13 cellular contexts compared by ENCODE assay signal in genomic region chr1:179017383-179018326, GRCh38. TPM values are rescaled to one million over a fixed set of nuclear protein-coding genes. Genes with fewer than 3 reads are reported as not detected.
DNase-seq lines count a peak whose midpoint lies in the region; ATAC-seq and TF ChIP-seq lines count a peak whose summit lies in the region.
"Had no signal": no experiment of that assay in that cellular context is flagged by ENCODE, and none has a peak within 500 bp of the region (broad histone marks: within the 10 kb centered on the region; RNA-seq: fewer than 3 reads in every experiment).

No MANE protein-coding gene starts in this region.

- ATAC-seq in GM18519 (IDR thresholded peaks at IDR 0.05; ENCODE audit: low FRiP score, unreplicated experiment) (no peak), HG02763 (IDR thresholded peaks at IDR 0.05; ENCODE audit: unreplicated experiment) (no peak)
- ATAC-seq: stimulated activated naive B cell treated with anti-CD40 and anti-IgM and Interleukin-4, amounts not matched to agents 10 μg/mL and 1 μg/mL and 100 μg/mL, for 72 hours had no signal

- H3K27me3 ChIP-seq in colonic mucosa (no peaks in the 10 kb centered on the region), mucosa of stomach (ENCODE audit: control insufficient read depth, insufficient read depth, low read length) (no peaks in the 10 kb centered on the region)
- H3K27me3 ChIP-seq: BE2C, spleen had no signal

- H3K9me3 ChIP-seq in colonic mucosa (no peaks in the 10 kb centered on the region), mucosa of stomach (ENCODE audit: control insufficient read depth, low read length) (no peaks in the 10 kb centered on the region)
- H3K9me3 ChIP-seq: BE2C, spleen had no signal

- peak; percentile 39 for DNase-seq in AG08396 (ENCODE audit: low spot score)
- peak; percentile 37 to 85 for DNase-seq in NCI-H524 (lab: John Stamatoyannopoulos, UW)
- peak; percentile 65 for DNase-seq in colonic mucosa
- DNase-seq in hippocampal formation (lab: John Stamatoyannopoulos, UW) = no peak
- DNase-seq in medulla oblongata (ENCODE audit: extremely low spot score) = no peak
- DNase-seq: activated T-cell treated with anti-CD3 and anti-CD28 coated beads, Interleukin-2, amount 50 U/mL, for 1 hour; NCI-H1930; stimulated activated naive B cell treated with anti-CD40 and anti-IgM and Interleukin-4, amounts not matched to agents 10 μg/mL and 1 μg/mL and 100 μg/mL, for 72 hours had no signal

- H3K9ac ChIP-seq in colonic mucosa (ENCODE audit: low read depth in 2 of 2, low read length in 2 of 2) (peak overlapping the region in 1 of 2 donors; percentile 65), mucosa of stomach (ENCODE audit: low read length) (peak overlapping the region; percentile 58)

- TF ChIP-seq CTCF in colonic mucosa (IDR thresholded peaks at IDR 0.05) = no peak

- intact Hi-C loops in colonic mucosa (cut with DNase I) = no loop called here

- peaks cover 7% of the 10 kb centered on the region for H3K4me1 ChIP-seq in colonic mucosa
- H3K4me1 ChIP-seq in mucosa of stomach (ENCODE audit: control insufficient read depth, insufficient read depth, low read length) = peaks cover 32% of the 10 kb centered on the region

- H3K36me3 ChIP-seq in colonic mucosa (no peaks in the 10 kb centered on the region), mucosa of stomach (ENCODE audit: control insufficient read depth, insufficient read depth, low read length) (no peaks in the 10 kb centered on the region)
- H3K36me3 ChIP-seq: BE2C, spleen had no signal

- H3K27ac ChIP-seq in colonic mucosa = peak overlapping the region; percentile 90

- H3K4me3 ChIP-seq in colonic mucosa (peak overlapping the region; percentile 16), mucosa of stomach (ENCODE audit: low read length) (peak overlapping the region; percentile 36)
- H3K4me3 ChIP-seq: spleen had no signal

RNA-seq across cellular contexts. Expression of gene FAM20B, which starts 8.0 kb away (rescaled TPM):
- total RNA-seq in colonic mucosa = 10 to 100 TPM; 38.9 to 45.1 TPM

Comparison
In these comparisons a context has a peak if more than half of its experiments do, and no peak if none do; other contexts are left out.
1. DNase-seq: peak in AG08396 (single experiment), NCI-H524 (2 of 2) and colonic mucosa (single experiment); none in hippocampal formation (0 of 2) and medulla oblongata (single experiment).